Comparison of ENCODE assay signal across 8 cellular contexts in genomic region chr11:125062196-125062930, GRCh38. TPM values are rescaled to one million over a fixed set of nuclear protein-coding genes. Genes with fewer than 3 reads are reported as not detected.
DNase-seq lines count a peak whose midpoint lies in the region; ATAC-seq lines count a peak whose summit lies in the region.

No MANE protein-coding gene starts in this region.

- H3K9me3 ChIP-seq in iPS-18c (ENCODE audit: control insufficient read depth, insufficient read depth, low read length) = no peaks in the 10 kb centered on the region

- peaks cover 9% of the 10 kb centered on the region for H3K4me1 Mint-ChIP-seq in activated CD8-positive, alpha-beta memory T cell treated with anti-CD3 and anti-CD28 coated beads, Interleukin-2, amount 10 ng/mL, durations not matched to agents 7 days and 5 days
- H3K4me1 Mint-ChIP-seq in activated T-helper 1 cell treated with anti-CD3 and anti-CD28 coated beads, Interleukin-12 subunit alpha, Interleukin-12 subunit beta, Interleukin-2, Interleukin-4 antibody, amounts not matched to agents 30 ng/mL and 10 ng/mL and 1 ng/mL, durations not matched to agents 14 hours and 24 hours and 36 hours (ENCODE audit: low read depth) = peaks cover 10% of the 10 kb centered on the region
- H3K4me1 Mint-ChIP-seq in stimulated activated naive CD8-positive, alpha-beta T cell treated with anti-CD3 and anti-CD28 coated beads, Interleukin-15, amount 100 ng/mL, for 72 hours = peaks cover 24% of the 10 kb centered on the region

- peaks cover 44% of the 10 kb centered on the region for H3K27me3 Mint-ChIP-seq in activated CD8-positive, alpha-beta memory T cell treated with anti-CD3 and anti-CD28 coated beads, Interleukin-2, amount 10 ng/mL, durations not matched to agents 7 days and 5 days
- H3K27me3 Mint-ChIP-seq in activated T-helper 1 cell treated with anti-CD3 and anti-CD28 coated beads, Interleukin-12 subunit alpha, Interleukin-12 subunit beta, Interleukin-2, Interleukin-4 antibody, amounts not matched to agents 30 ng/mL and 10 ng/mL and 1 ng/mL, durations not matched to agents 14 hours and 24 hours and 36 hours (ENCODE audit: insufficient read depth) = peaks cover 44% of the 10 kb centered on the region
- peaks cover 66% of the 10 kb centered on the region for H3K27me3 Mint-ChIP-seq in stimulated activated naive CD8-positive, alpha-beta T cell treated with anti-CD3 and anti-CD28 coated beads, Interleukin-15, amount 100 ng/mL, for 72 hours

- DNase-seq in activated CD8-positive, alpha-beta memory T cell treated with anti-CD3 and anti-CD28 coated beads, Interleukin-2, amount 10 ng/mL, durations not matched to agents 7 days and 5 days = no peak
- DNase-seq in activated CD8-positive, alpha-beta memory T cell treated with anti-CD3 and anti-CD28 coated beads, Interleukin-2, amount 50 U/mL, for 4 hours = no peak
- no peak for DNase-seq in activated T-helper 1 cell treated with anti-CD3 and anti-CD28 coated beads, Interleukin-12 subunit alpha, Interleukin-12 subunit beta, Interleukin-2, Interleukin-4 antibody, amounts not matched to agents 30 ng/mL and 10 ng/mL and 1 ng/mL, durations not matched to agents 14 hours and 24 hours and 36 hours (ENCODE audit: low spot score)
- DNase-seq in stimulated activated naive CD8-positive, alpha-beta T cell treated with anti-CD3 and anti-CD28 coated beads, Interleukin-15, amount 100 ng/mL, for 72 hours = no peak
- DNase-seq in posterior vena cava (ENCODE audit: low spot score) = no peak
- no peak for DNase-seq in NCI-H1694 (lab: John Stamatoyannopoulos, UW)
- no peak for DNase-seq in amniotic stem cell (lab: John Stamatoyannopoulos, UW)

- peak overlapping the region; percentile 81 for H3K4me3 Mint-ChIP-seq in activated CD8-positive, alpha-beta memory T cell treated with anti-CD3 and anti-CD28 coated beads, Interleukin-2, amount 10 ng/mL, durations not matched to agents 7 days and 5 days
- peak overlapping the region; percentile 80 for H3K4me3 Mint-ChIP-seq in activated T-helper 1 cell treated with anti-CD3 and anti-CD28 coated beads, Interleukin-12 subunit alpha, Interleukin-12 subunit beta, Interleukin-2, Interleukin-4 antibody, amounts not matched to agents 30 ng/mL and 10 ng/mL and 1 ng/mL, durations not matched to agents 14 hours and 24 hours and 36 hours
- H3K4me3 Mint-ChIP-seq in stimulated activated naive CD8-positive, alpha-beta T cell treated with anti-CD3 and anti-CD28 coated beads, Interleukin-15, amount 100 ng/mL, for 72 hours = peak overlapping the region; percentile 80 to 85

- peak overlapping the region; percentile 86 for H3K4me3 ChIP-seq in iPS-18c (ENCODE audit: insufficient read depth, low read depth, low read length)

- CTCF ChIA-PET in activated CD8-positive, alpha-beta memory T cell treated with anti-CD3 and anti-CD28 coated beads, Interleukin-2, amount 10 ng/mL, durations not matched to agents 7 days and 5 days (lab: Charles Lee) = interaction anchor here (1.0 kb wide), 1 partner anchor 80 kb away, joined by 5 read pairs; no protein-coding TSS in a partner anchor

- no peak overlapping the region for H3K27ac Mint-ChIP-seq in activated CD8-positive, alpha-beta memory T cell treated with anti-CD3 and anti-CD28 coated beads, Interleukin-2, amount 10 ng/mL, durations not matched to agents 7 days and 5 days
- H3K27ac Mint-ChIP-seq in activated T-helper 1 cell treated with anti-CD3 and anti-CD28 coated beads, Interleukin-12 subunit alpha, Interleukin-12 subunit beta, Interleukin-2, Interleukin-4 antibody, amounts not matched to agents 30 ng/mL and 10 ng/mL and 1 ng/mL, durations not matched to agents 14 hours and 24 hours and 36 hours = no peak overlapping the region
- H3K27ac Mint-ChIP-seq in stimulated activated naive CD8-positive, alpha-beta T cell treated with anti-CD3 and anti-CD28 coated beads, Interleukin-15, amount 100 ng/mL, for 72 hours = peak overlapping the region in 1 of 2 donors; percentile 61

- ATAC-seq in activated CD8-positive, alpha-beta memory T cell treated with anti-CD3 and anti-CD28 coated beads, Interleukin-2, amount 10 ng/mL, durations not matched to agents 7 days and 5 days = peak; percentile 15
- peak; percentile 24 for ATAC-seq in stimulated activated naive CD8-positive, alpha-beta T cell treated with anti-CD3 and anti-CD28 coated beads, Interleukin-15, amount 100 ng/mL, for 72 hours

- intact Hi-C loops in activated T-helper 1 cell treated with anti-CD3 and anti-CD28 coated beads, Interleukin-12 subunit alpha, Interleukin-12 subunit beta, Interleukin-2, Interleukin-4 antibody, amounts not matched to agents 30 ng/mL and 10 ng/mL and 1 ng/mL, durations not matched to agents 14 hours and 24 hours and 36 hours (cut with micrococcal nuclease) = loop anchor here (2.0 kb wide), 2 partner anchors 78 to 108 kb away; partner anchors contain the start of gene CCDC15
- intact Hi-C loops in posterior vena cava (cut with DNase I) = no loop called here

- H3K36me3 Mint-ChIP-seq in activated CD8-positive, alpha-beta memory T cell treated with anti-CD3 and anti-CD28 coated beads, Interleukin-2, amount 10 ng/mL, durations not matched to agents 7 days and 5 days = no peaks in the 10 kb centered on the region
- H3K36me3 Mint-ChIP-seq in activated T-helper 1 cell treated with anti-CD3 and anti-CD28 coated beads, Interleukin-12 subunit alpha, Interleukin-12 subunit beta, Interleukin-2, Interleukin-4 antibody, amounts not matched to agents 30 ng/mL and 10 ng/mL and 1 ng/mL, durations not matched to agents 14 hours and 24 hours and 36 hours (ENCODE audit: low read depth) = no peaks in the 10 kb centered on the region

- no peaks in the 10 kb centered on the region for H3K9me3 Mint-ChIP-seq in activated CD8-positive, alpha-beta memory T cell treated with anti-CD3 and anti-CD28 coated beads, Interleukin-2, amount 10 ng/mL, durations not matched to agents 7 days and 5 days (ENCODE audit: low read depth)
- H3K9me3 Mint-ChIP-seq in activated T-helper 1 cell treated with anti-CD3 and anti-CD28 coated beads, Interleukin-12 subunit alpha, Interleukin-12 subunit beta, Interleukin-2, Interleukin-4 antibody, amounts not matched to agents 30 ng/mL and 10 ng/mL and 1 ng/mL, durations not matched to agents 14 hours and 24 hours and 36 hours = no peaks in the 10 kb centered on the region
- H3K9me3 Mint-ChIP-seq in stimulated activated naive CD8-positive, alpha-beta T cell treated with anti-CD3 and anti-CD28 coated beads, Interleukin-15, amount 100 ng/mL, for 72 hours = no peaks in the 10 kb centered on the region

RNA-seq across cellular contexts. Expression of gene SLC37A2, which starts 0.7 kb away (rescaled TPM):
- 1 to 10 TPM in 1 of 2 experiments, under 1 TPM in 1; 0.91 to 1.1 TPM for total RNA-seq in activated CD8-positive, alpha-beta memory T cell treated with anti-CD3 and anti-CD28 coated beads, Interleukin-2, amount 10 ng/mL, durations not matched to agents 7 days and 5 days
- 0.13 and 0.17 TPM in 2 replicates for total RNA-seq in activated T-helper 1 cell treated with anti-CD3 and anti-CD28 coated beads, Interleukin-12 subunit alpha, Interleukin-12 subunit beta, Interleukin-2, Interleukin-4 antibody, amounts not matched to agents 30 ng/mL and 10 ng/mL and 1 ng/mL, durations not matched to agents 14 hours and 24 hours and 36 hours
- 10 to 100 TPM in 1 of 2 donors, 1 to 10 TPM in 1; 6.6 to 10.5 TPM for total RNA-seq in posterior vena cava

RNA-seq across cellular contexts. Expression of gene TMEM218, which starts 49.1 kb away (rescaled TPM):
- total RNA-seq in activated CD8-positive, alpha-beta memory T cell treated with anti-CD3 and anti-CD28 coated beads, Interleukin-2, amount 10 ng/mL, durations not matched to agents 7 days and 5 days = 10 to 100 TPM; 14.1 to 16.1 TPM
- 14.6 and 18.0 TPM in 2 replicates for total RNA-seq in activated T-helper 1 cell treated with anti-CD3 and anti-CD28 coated beads, Interleukin-12 subunit alpha, Interleukin-12 subunit beta, Interleukin-2, Interleukin-4 antibody, amounts not matched to agents 30 ng/mL and 10 ng/mL and 1 ng/mL, durations not matched to agents 14 hours and 24 hours and 36 hours
- total RNA-seq in posterior vena cava = 10 to 100 TPM; 12.5 to 15.7 TPM
